8 cellular contexts compared by ENCODE assay signal in genomic region chrX:109281478-109282275, GRCh38.
DNase-seq lines count a peak whose midpoint lies in the region; ATAC-seq, FAIRE-seq and TF ChIP-seq lines count a peak whose summit lies in the region.

No MANE protein-coding gene starts in this region.

- TF ChIP-seq RAD21 in HepG2 (CRISPR knock-in tag; IDR thresholded peaks at IDR 0.05) = no peak

- no peaks in the 10 kb centered on the region for H3K4me1 ChIP-seq in HepG2 (ENCODE audit: insufficient read depth, low read length)

- no peak for TF ChIP-seq CTCF in HepG2 (CRISPR knock-in tag; IDR thresholded peaks at IDR 0.05)

- DNase-seq in LoVo (ENCODE audit: low spot score) (peak; percentile 35), medulla oblongata (ENCODE audit: extremely low spot score) (peak; percentile 3), putamen (ENCODE audit: low spot score) (no peak), glomerular visceral epithelial cell (ENCODE audit: extremely low spot score) (no peak), HepG2 (ENCODE audit: low spot score) (no peak)

- H3K27me3 ChIP-seq in HepG2 (ENCODE audit: control insufficient read depth in 1 of 2, insufficient read depth in 2 of 2, low read length in 2 of 2) = no peaks in the 10 kb centered on the region

- peak; percentile 60 for ATAC-seq in GM18867 (IDR thresholded peaks at IDR 0.05; ENCODE audit: unreplicated experiment)
- ATAC-seq in HG02588 (IDR thresholded peaks at IDR 0.05; ENCODE audit: unreplicated experiment) = peak; percentile 79
- no peak for ATAC-seq in HepG2
- ATAC-seq in HG02840 (IDR thresholded peaks at IDR 0.05; ENCODE audit: low FRiP score, unreplicated experiment) = no peak

- no peak overlapping the region for H3K4me3 ChIP-seq in HepG2 (replicated peaks in 1 of 3; ENCODE audit: insufficient read depth in 1 of 3, low read depth in 2 of 3, low read length in 3 of 3)

- H3K9me3 ChIP-seq in HepG2 (ENCODE audit: low read length) = no peaks in the 10 kb centered on the region

- POLR2A ChIA-PET in HepG2 (lab: Yijun Ruan, JAX) = no interaction called here

- H3K79me2 ChIP-seq in HepG2 (ENCODE audit: insufficient read depth, low read length) = no peaks in the 10 kb centered on the region

- CTCF ChIA-PET in HepG2 (lab: Yijun Ruan, JAX; ENCODE audit: low intra/inter-chr PET ratio, low total read pairs) = no interaction called here

- TF ChIP-seq EP300 in HepG2 (IDR thresholded peaks at IDR 0.05; ENCODE audit: low read depth in 2 of 2, low read length in 2 of 2) (no peak), HepG2 (CRISPR knock-in tag; IDR thresholded peaks at IDR 0.05; ENCODE audit: borderline replicate concordance) (no peak)

- no TSS peak for BruUV-seq in HepG2 (replicated peaks; lab: Mats Ljungman, UMichigan)

- H2AFZ ChIP-seq in HepG2 (ENCODE audit: low read length) = no peak overlapping the region

- no peak overlapping the region for H3K4me2 ChIP-seq in HepG2 (ENCODE audit: low read depth, low read length)

- no peak for TF ChIP-seq POLR2A in HepG2 (IDR thresholded peaks at IDR 0.05; ENCODE audit: insufficient read depth in 1 of 2, low read depth in 2 of 2, low read length in 2 of 2)

- H4K20me1 ChIP-seq in HepG2 (ENCODE audit: insufficient read depth, low read length) = no peaks in the 10 kb centered on the region

- no peak overlapping the region for H3K27ac ChIP-seq in HepG2 (ENCODE audit: extremely low read length, insufficient read depth, low read length)

- 0% methylated on average over 2 of the region's 3 CpGs for WGBS in HepG2 (ENCODE audit: low lambda C conversion rate)

- no peak for FAIRE-seq in HepG2 (lab: Jason Lieb, UNC)

- intact Hi-C loops in HepG2 (cut with micrococcal nuclease; ENCODE audit: unreplicated experiment) = no loop called here

- in situ Hi-C loops in HepG2 (cut with HindIII; ENCODE audit: extremely low pct_ligation_motif_present, low pct_unique_long_range_greater_than_20kb) = no loop called here

- no peaks in the 10 kb centered on the region for H3K36me3 ChIP-seq in HepG2 (replicated peaks in 1 of 2; ENCODE audit: control insufficient read depth in 1 of 2, insufficient read depth in 2 of 2, low read length in 2 of 2)

- no peak overlapping the region for H3K9ac ChIP-seq in HepG2 (ENCODE audit: insufficient read depth, low read depth, low read length)

TF ChIP-seq in HepG2, 621 proteins besides CTCF, POLR2A, EP300 and RAD21:
- TF ChIP-seq ZNF883 (CRISPR knock-in tag; IDR thresholded peaks at IDR 0.05; ENCODE audit: not compliant biosample characterization) (no peak), ZNF782 (CRISPR knock-in tag; IDR thresholded peaks at IDR 0.05; ENCODE audit: borderline replicate concordance) (no peak), ZFY (CRISPR knock-in tag; IDR thresholded peaks at IDR 0.05) (no peak), ZNF230 (CRISPR knock-in tag; IDR thresholded peaks at IDR 0.05) (no peak), MTF2 (CRISPR knock-in tag; IDR thresholded peaks at IDR 0.05; ENCODE audit: borderline replicate concordance) (no peak), MZF1 (CRISPR knock-in tag; IDR thresholded peaks at IDR 0.05; ENCODE audit: borderline replicate concordance) (no peak), GATAD2A (CRISPR knock-in tag; IDR thresholded peaks at IDR 0.05) (no peak), RXRA (CRISPR knock-in tag; IDR thresholded peaks at IDR 0.05) (no peak)
- TF ChIP-seq, protein P1, sequence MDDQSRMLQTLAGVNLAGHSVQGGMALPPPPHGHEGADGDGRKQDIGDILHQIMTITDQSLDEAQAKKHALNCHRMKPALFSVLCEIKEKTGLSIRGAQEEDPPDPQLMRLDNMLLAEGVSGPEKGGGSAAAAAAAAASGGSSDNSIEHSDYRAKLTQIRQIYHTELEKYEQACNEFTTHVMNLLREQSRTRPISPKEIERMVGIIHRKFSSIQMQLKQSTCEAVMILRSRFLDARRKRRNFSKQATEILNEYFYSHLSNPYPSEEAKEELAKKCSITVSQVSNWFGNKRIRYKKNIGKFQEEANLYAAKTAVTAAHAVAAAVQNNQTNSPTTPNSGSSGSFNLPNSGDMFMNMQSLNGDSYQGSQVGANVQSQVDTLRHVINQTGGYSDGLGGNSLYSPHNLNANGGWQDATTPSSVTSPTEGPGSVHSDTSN (CRISPR knock-in tag; IDR thresholded peaks at IDR 0.05; ENCODE audit: borderline replicate concordance) = no peak
- TF ChIP-seq, protein P2, sequence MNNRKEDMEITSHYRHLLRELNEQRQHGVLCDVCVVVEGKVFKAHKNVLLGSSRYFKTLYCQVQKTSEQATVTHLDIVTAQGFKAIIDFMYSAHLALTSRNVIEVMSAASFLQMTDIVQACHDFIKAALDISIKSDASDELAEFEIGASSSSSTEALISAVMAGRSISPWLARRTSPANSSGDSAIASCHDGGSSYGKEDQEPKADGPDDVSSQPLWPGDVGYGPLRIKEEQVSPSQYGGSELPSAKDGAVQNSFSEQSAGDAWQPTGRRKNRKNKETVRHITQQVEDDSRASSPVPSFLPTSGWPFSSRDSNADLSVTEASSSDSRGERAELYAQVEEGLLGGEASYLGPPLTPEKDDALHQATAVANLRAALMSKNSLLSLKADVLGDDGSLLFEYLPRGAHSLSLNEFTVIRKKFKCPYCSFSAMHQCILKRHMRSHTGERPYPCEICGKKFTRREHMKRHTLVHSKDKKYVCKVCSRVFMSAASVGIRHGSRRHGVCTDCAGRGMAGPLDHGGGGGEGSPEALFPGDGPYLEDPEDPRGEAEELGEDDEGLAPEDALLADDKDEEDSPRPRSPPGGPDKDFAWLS (CRISPR knock-in tag; IDR thresholded peaks at IDR 0.05; ENCODE audit: borderline replicate concordance) = no peak

Comparison
In these comparisons a context has a peak if more than half of its experiments do, and no peak if none do; other contexts are left out.
1. ATAC-seq: peak in GM18867 (single experiment) and HG02588 (single experiment); none in HepG2 (single experiment) and HG02840 (single experiment).
2. DNase-seq: peak in LoVo (single experiment) and medulla oblongata (single experiment); none in putamen (single experiment), glomerular visceral epithelial cell (single experiment) and HepG2 (single experiment).